In genomic region chr2:20551231-20551944, GRCh38 we compare ENCODE assay signal across 1 cellular context.
TF ChIP-seq lines count a peak whose summit lies in the region.

No MANE protein-coding gene starts in this region.

TF ChIP-seq in IMR-90, 13 proteins besides CTCF, POLR2A, EP300 and RAD21:
- no peak for TF ChIP-seq RFX5 (IDR thresholded peaks at IDR 0.05; ENCODE audit: low read depth, low read length)
- TF ChIP-seq FOS (IDR thresholded peaks at IDR 0.05; ENCODE audit: low read depth, low read length), result no peak
- TF ChIP-seq SMC3 (IDR thresholded peaks at IDR 0.05; ENCODE audit: low read depth, low read length), result no peak
- TF ChIP-seq MAFK (IDR thresholded peaks at IDR 0.05; ENCODE audit: low read depth, low read length), result no peak
- no peak for TF ChIP-seq CEBPB (IDR thresholded peaks at IDR 0.05; ENCODE audit: low read depth, low read length)
- no peak for TF ChIP-seq USF2 (IDR thresholded peaks at IDR 0.05; ENCODE audit: low read depth, low read length)
- TF ChIP-seq BHLHE40 (IDR thresholded peaks at IDR 0.05; ENCODE audit: low read depth, low read length), result no peak
- TF ChIP-seq MXI1 (IDR thresholded peaks at IDR 0.05; ENCODE audit: borderline replicate concordance, low read depth, low read length), result no peak
- TF ChIP-seq CHD1 (IDR thresholded peaks at IDR 0.05; ENCODE audit: low read depth, low read length), result no peak
- TF ChIP-seq RCOR1 (IDR thresholded peaks at IDR 0.05; ENCODE audit: insufficient replicate concordance, low read length), result no peak
- TF ChIP-seq ELK1 (IDR thresholded peaks at IDR 0.05; ENCODE audit: borderline replicate concordance, low read depth, low read length), result no peak
